ENCODE assay signal across 8 cellular contexts in genomic region chr11:96242191-96242845, GRCh38.
DNase-seq lines count a peak whose midpoint lies in the region; ATAC-seq and TF ChIP-seq lines count a peak whose summit lies in the region.

No MANE protein-coding gene starts in this region.

- no peaks in the 10 kb centered on the region for H3K36me3 Mint-ChIP-seq in GM23338 (ENCODE audit: low read depth)

- H3K9me3 ChIP-seq in fibroblast of lung (ENCODE audit: control insufficient read depth, insufficient read depth, low read depth, low read length) (no peaks in the 10 kb centered on the region), gastrocnemius medialis (no peaks in the 10 kb centered on the region)

- H3K4me3 ChIP-seq in GM23338 (no peak overlapping the region), fibroblast of lung (replicated peaks in 1 of 4; ENCODE audit: control extremely low read depth in 1 of 4, insufficient read depth in 1 of 4, low read depth in 3 of 4, low read length in 4 of 4) (peak overlapping the region; percentile 7 to 48 (median 28)), gastrocnemius medialis (peak overlapping the region in 3 of 4 donors; percentile 36 to 50 (median 49))

- intact Hi-C loops in gastrocnemius medialis (cut with DNase I; ENCODE audit: low total_unique reads): no loop called here

- H3K4me1 ChIP-seq in GM23338 (ENCODE audit: insufficient read depth) (peaks cover 36% of the 10 kb centered on the region), fibroblast of lung (ENCODE audit: control insufficient read depth, extremely low read depth, insufficient read depth, low read length) (peaks cover 30% of the 10 kb centered on the region), gastrocnemius medialis (peaks cover 5 to 11% of the 10 kb centered on the region in 2 donors)

- 0 out of 2 replicates have a peak, but pooled peaks cover 4% of the 10 kb centered on the region for H3F3A ChIP-seq in GM23338 (replicated peaks; ENCODE audit: low read depth)

- no peak overlapping the region for H3K9ac ChIP-seq in fibroblast of lung (ENCODE audit: insufficient read depth, low read length)

- H3K9me3 Mint-ChIP-seq in GM23338: no peaks in the 10 kb centered on the region

- in situ Hi-C loops in gastrocnemius medialis (cut with MboI; ENCODE audit: low sequenced_read_pairs in 4 of 4) (no loop called here), ACHN (cut with HindIII; ENCODE audit: low pct_ligation_motif_present, low pct_unique_long_range_greater_than_20kb, low sequenced_read_pairs) (no loop called here)

- no peak for ATAC-seq in GM23338
- ATAC-seq in gastrocnemius medialis: peak in 1 of 2 donors; percentile 43
- ATAC-seq in GM19328 (IDR thresholded peaks at IDR 0.05; ENCODE audit: unreplicated experiment): no peak

- no peak overlapping the region for H3K4me3 Mint-ChIP-seq in GM23338

- H3K27me3 ChIP-seq in GM23338 (ENCODE audit: insufficient read depth) (no peaks in the 10 kb centered on the region), fibroblast of lung (ENCODE audit: control insufficient read depth, insufficient read depth, low read length) (no peaks in the 10 kb centered on the region), gastrocnemius medialis (no peaks in the 10 kb centered on the region)

- DNase-seq in GM23338 (ENCODE audit: low spot score): no peak
- peak; percentile 58 for DNase-seq in RPMI8226
- DNase-seq in fibroblast of lung (ENCODE audit: low read depth in 2 of 2): peak in 1 of 2 donors; percentile 75
- no peak for DNase-seq in gastrocnemius medialis
- no peak for DNase-seq in ACHN
- DNase-seq in activated CD8-positive, alpha-beta memory T cell treated with anti-CD3 and anti-CD28 coated beads for 24 hours: no peak
- no peak for DNase-seq in SHP77 (lab: John Stamatoyannopoulos, UW)

- H2AFZ ChIP-seq in GM23338 (no peak overlapping the region), fibroblast of lung (ENCODE audit: low read length) (no peak overlapping the region)

- peak overlapping the region; percentile 87 for H3K27ac Mint-ChIP-seq in GM23338

- no peak for TF ChIP-seq POLR2A in gastrocnemius medialis (IDR thresholded peaks at IDR 0.05)

- H4K20me1 ChIP-seq in GM23338 (replicated peaks; ENCODE audit: insufficient read depth) (no peaks in the 10 kb centered on the region), fibroblast of lung (ENCODE audit: control insufficient read depth, extremely low read depth, insufficient read depth, low read length) (no peaks in the 10 kb centered on the region)

- no peaks in the 10 kb centered on the region for H3K36me3 ChIP-seq in GM23338 (ENCODE audit: insufficient read depth)
- no peaks in the 10 kb centered on the region for H3K36me3 ChIP-seq in fibroblast of lung (ENCODE audit: control insufficient read depth, insufficient read depth, low read length)
- no peaks in the 10 kb centered on the region for H3K36me3 ChIP-seq in gastrocnemius medialis

- H3K4me2 ChIP-seq in GM23338 (peak overlapping the region; percentile 68), fibroblast of lung (ENCODE audit: extremely low read depth, insufficient read depth, low read length) (peak overlapping the region; percentile 72)

- peaks cover 5% of the 10 kb centered on the region for H3K27me3 Mint-ChIP-seq in GM23338 (ENCODE audit: insufficient read depth, low read depth, poor library complexity)

- TF ChIP-seq CTCF in GM23338 (conservative IDR thresholded peaks at IDR 0.05; ENCODE audit: low read depth in 2 of 2) (no peak), fibroblast of lung (conservative IDR thresholded peaks at IDR 0.05 in 1 of 2, IDR thresholded peaks at IDR 0.05 in 1 of 2; ENCODE audit: low read depth in 1 of 2, low read length in 2 of 2) (no peak), gastrocnemius medialis (IDR thresholded peaks at IDR 0.05 in 4 of 5, conservative IDR thresholded peaks at IDR 0.05 in 1 of 5) (no peak)

- H3K27ac ChIP-seq in GM23338 (ENCODE audit: low read depth) (peak overlapping the region; percentile 78), fibroblast of lung (ENCODE audit: insufficient read depth, low read length) (peak overlapping the region; percentile 83), gastrocnemius medialis (peak overlapping the region; percentile 68 to 74 (median 72))

- H3K9me2 ChIP-seq in GM23338 (ENCODE audit: insufficient read depth): no peaks in the 10 kb centered on the region

- H3K79me2 ChIP-seq in GM23338 (replicated peaks; ENCODE audit: insufficient read depth) (peaks cover 6% of the 10 kb centered on the region), fibroblast of lung (ENCODE audit: control insufficient read depth, insufficient read depth, low read length) (peaks cover 37% of the 10 kb centered on the region)

- H3K4me1 Mint-ChIP-seq in GM23338: peaks cover 24% of the 10 kb centered on the region

TF ChIP-seq in GM23338, 12 proteins besides CTCF, POLR2A, EP300 and RAD21:
- no peak for TF ChIP-seq POLR2AphosphoS5 (IDR thresholded peaks at IDR 0.05; ENCODE audit: low read depth)
